In the genomic region with DNA sequence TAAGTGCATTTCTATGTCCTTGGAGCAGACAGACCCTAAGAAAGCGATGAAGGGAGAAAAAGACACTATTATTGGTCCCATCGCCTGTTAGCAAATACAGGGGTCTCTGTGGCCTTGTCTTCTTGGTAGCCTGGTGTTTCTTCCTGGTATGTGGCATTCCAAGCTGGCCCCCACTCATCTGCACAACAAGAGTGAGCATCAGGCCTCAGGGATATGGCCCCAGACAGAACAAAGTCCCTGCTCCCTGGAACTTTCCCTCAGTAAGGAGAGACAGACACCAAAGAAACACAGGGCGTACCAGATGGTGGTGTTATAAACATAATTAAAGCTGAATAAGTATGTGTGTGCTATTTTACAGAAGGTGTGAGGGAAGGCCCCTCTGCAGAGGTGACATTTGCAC, we compare ENCODE assay signal across 24 cellular contexts.
"Had no signal": no experiment of that assay in that cellular context is flagged by ENCODE, and none has a peak within 500 bp of the region (broad histone marks: within the 10 kb centered on the region; RNA-seq: fewer than 3 reads in every experiment).

No MANE protein-coding gene starts in this region.

- DNase-seq: activated CD4-positive, alpha-beta T cell treated with anti-CD3 and anti-CD28 coated beads for 1 hour; activated gamma-delta T cell treated with Interleukin-2 at 50 U/mL for 16 hours; activated T-cell treated with anti-CD3 and anti-CD28 coated beads, Interleukin-2, amount 50 U/mL, for 1 hour; anterior cingulate cortex; cortex of kidney; heart right ventricle; lower lobe of right lung; naive thymus-derived CD4-positive, alpha-beta T cell; spleen; stimulated activated CD4-positive, alpha-beta T cell treated with anti-CD3 and anti-CD28 coated beads, Interleukin-4, amount 100 ng/mL, for 1 hour; stimulated activated naive CD4-positive, alpha-beta T cell treated with Interleukin-2 at 50 U/mL for 16 hours had no signal

- H3K4me1 ChIP-seq: gastroesophageal sphincter, lower lobe of right lung, spleen, vagina had no signal

- H3K27me3 Mint-ChIP-seq: activated naive CD4-positive, alpha-beta T cell treated with anti-CD3 and anti-CD28 coated beads, Interleukin-2, amount 50 U/mL, for 24 hours; naive thymus-derived CD4-positive, alpha-beta T cell; progenitor cell of endocrine pancreas had no signal

- H3K4me3 Mint-ChIP-seq: activated naive CD4-positive, alpha-beta T cell treated with anti-CD3 and anti-CD28 coated beads, Interleukin-2, amount 50 U/mL, for 24 hours; naive thymus-derived CD4-positive, alpha-beta T cell; neural crest cell; type B pancreatic cell had no signal

- H3K27ac ChIP-seq: body of pancreas, cardiac muscle cell, epithelial cell of prostate, gastroesophageal sphincter, heart right ventricle, lower lobe of right lung, thoracic aorta, vagina, WERI-Rb-1 had no signal

- H3K9me3 Mint-ChIP-seq: activated naive CD4-positive, alpha-beta T cell treated with anti-CD3 and anti-CD28 coated beads, Interleukin-2, amount 50 U/mL, for 24 hours; naive thymus-derived CD4-positive, alpha-beta T cell; neural crest cell; type B pancreatic cell had no signal

- H3K4me1 Mint-ChIP-seq: activated naive CD4-positive, alpha-beta T cell treated with anti-CD3 and anti-CD28 coated beads, Interleukin-2, amount 50 U/mL, for 24 hours; naive thymus-derived CD4-positive, alpha-beta T cell had no signal

- H3K27ac Mint-ChIP-seq: activated naive CD4-positive, alpha-beta T cell treated with anti-CD3 and anti-CD28 coated beads, Interleukin-2, amount 50 U/mL, for 24 hours; naive thymus-derived CD4-positive, alpha-beta T cell; progenitor cell of endocrine pancreas; type B pancreatic cell had no signal

- H3K36me3 ChIP-seq: cardiac muscle cell, gastroesophageal sphincter, heart right ventricle, lower lobe of right lung, spleen, thoracic aorta, vagina, WERI-Rb-1 had no signal

- H3K27me3 ChIP-seq: body of pancreas, cardiac muscle cell, gastroesophageal sphincter, heart right ventricle, spleen, vagina had no signal

- FAIRE-seq: TTC549 had no signal

- H3K4me3 ChIP-seq: body of pancreas, cardiac muscle cell, gastroesophageal sphincter, heart right ventricle, lower lobe of right lung, spleen, thoracic aorta, vagina had no signal

- H3K36me3 Mint-ChIP-seq: activated naive CD4-positive, alpha-beta T cell treated with anti-CD3 and anti-CD28 coated beads, Interleukin-2, amount 50 U/mL, for 24 hours; naive thymus-derived CD4-positive, alpha-beta T cell; type B pancreatic cell had no signal

- ATAC-seq: body of pancreas; gastroesophageal sphincter; left lobe of liver; naive thymus-derived CD4-positive, alpha-beta T cell had no signal

- H3K9me3 ChIP-seq: body of pancreas, gastroesophageal sphincter, heart right ventricle, lower lobe of right lung, spleen, thoracic aorta, vagina had no signal
